In genomic region chr5:98769006-98769255, GRCh38 we compare ENCODE assay signal across 9 cellular contexts. TPM values are rescaled to one million over a fixed set of nuclear protein-coding genes. Genes with fewer than 3 reads are reported as not detected.
DNase-seq lines count a peak whose midpoint lies in the region; ATAC-seq and TF ChIP-seq lines count a peak whose summit lies in the region.
"Had no signal": no experiment of that assay in that cellular context is flagged by ENCODE, and none has a peak within 500 bp of the region (broad histone marks: within the 10 kb centered on the region; RNA-seq: fewer than 3 reads in every experiment).

No MANE protein-coding gene starts in this region.

- H3K4me1 ChIP-seq in gastroesophageal sphincter (peaks cover 0 to 43% (median 9%) of the 10 kb centered on the region in 3 donors), ovary (ENCODE audit: insufficient read depth) (no peaks in the 10 kb centered on the region)

- peak overlapping the region; percentile 98 for H3K4me3 Mint-ChIP-seq in activated T-helper 17 cell treated with anti-CD3 and anti-CD28 coated beads, Interleukin-2, amount 50 U/mL, for 72 hours

- H3K27ac Mint-ChIP-seq in activated T-helper 17 cell treated with anti-CD3 and anti-CD28 coated beads, Interleukin-2, amount 50 U/mL, for 72 hours: no peak overlapping the region
- H3K27ac Mint-ChIP-seq: activated naive CD4-positive, alpha-beta T cell treated with anti-CD3 and anti-CD28 coated beads, Interleukin-2, amount 50 U/mL, for 72 hours had no signal

- WGBS in gastroesophageal sphincter (ENCODE audit: low coverage in 1 of 2), 2 donors: no CpG with 5 or more reads among the region's 29 CpGs
- 0% methylated on average over 22 to 29 of the region's 29 CpGs for WGBS in ovary, 3 donors

- H3K9me3 ChIP-seq in gastroesophageal sphincter (no peaks in the 10 kb centered on the region), ovary (no peaks in the 10 kb centered on the region)

- H3K9me3 Mint-ChIP-seq in activated T-helper 17 cell treated with anti-CD3 and anti-CD28 coated beads, Interleukin-2, amount 50 U/mL, for 72 hours: no peaks in the 10 kb centered on the region
- H3K9me3 Mint-ChIP-seq: activated naive CD4-positive, alpha-beta T cell treated with anti-CD3 and anti-CD28 coated beads, Interleukin-2, amount 50 U/mL, for 72 hours had no signal

- TF ChIP-seq EP300 in gastroesophageal sphincter (IDR thresholded peaks at IDR 0.05) (no peak), ovary (IDR thresholded peaks at IDR 0.05) (no peak)

- TF ChIP-seq POLR2A in gastroesophageal sphincter (IDR thresholded peaks at IDR 0.05): no peak
- TF ChIP-seq POLR2A in ovary (IDR thresholded peaks at IDR 0.05): no peak

- no peaks in the 10 kb centered on the region for H3K36me3 ChIP-seq in gastroesophageal sphincter
- no peaks in the 10 kb centered on the region for H3K36me3 ChIP-seq in ovary

- no peak for ATAC-seq in activated CD4-positive, CD25-positive, alpha-beta regulatory T cell treated with anti-CD3 and anti-CD28 coated beads, Interleukin-2, amount 50 U/mL, for 24 hours
- no peak for ATAC-seq in activated T-helper 17 cell treated with anti-CD3 and anti-CD28 coated beads, Interleukin-2, amount 50 U/mL, for 72 hours (replicated peaks)
- ATAC-seq in gastroesophageal sphincter: no peak
- ATAC-seq in GM19035 (IDR thresholded peaks at IDR 0.05; ENCODE audit: unreplicated experiment): no peak
- no peak for ATAC-seq in GM18858 (IDR thresholded peaks at IDR 0.05; ENCODE audit: unreplicated experiment)
- ATAC-seq: activated naive CD4-positive, alpha-beta T cell treated with anti-CD3 and anti-CD28 coated beads, Interleukin-2, amount 50 U/mL, for 72 hours had no signal

- H3K27ac ChIP-seq in gastroesophageal sphincter (peak overlapping the region; percentile 78 to 96 (median 94)), ovary (peak overlapping the region; percentile 26 to 73)

- TF ChIP-seq CTCF in gastroesophageal sphincter (IDR thresholded peaks at IDR 0.05) (peak; percentile 64 to 90 (median 74)), ovary (IDR thresholded peaks at IDR 0.05) (peak in 1 of 3 donors; percentile 44)

- peaks cover 24% of the 10 kb centered on the region for H3K4me1 Mint-ChIP-seq in activated T-helper 17 cell treated with anti-CD3 and anti-CD28 coated beads, Interleukin-2, amount 50 U/mL, for 72 hours

- H3K4me3 ChIP-seq in gastroesophageal sphincter: peak overlapping the region; percentile 62 to 89
- H3K4me3 ChIP-seq in ovary: peak overlapping the region; percentile 44

- peak in 3 of 4 experiments; percentile 21 to 32 (median 32) for DNase-seq in activated CD4-positive, CD25-positive, alpha-beta regulatory T cell (lab: John Stamatoyannopoulos, UW)
- DNase-seq in ovary (peak in 4 of 5 donors; percentile 32 to 70 (median 66)), T1000 (lab: John Stamatoyannopoulos, UW) (no peak)

- H3K27me3 Mint-ChIP-seq in activated T-helper 17 cell treated with anti-CD3 and anti-CD28 coated beads, Interleukin-2, amount 50 U/mL, for 72 hours: peaks cover 16% of the 10 kb centered on the region

- peaks cover 6% of the 10 kb centered on the region for H3K36me3 Mint-ChIP-seq in activated T-helper 17 cell treated with anti-CD3 and anti-CD28 coated beads, Interleukin-2, amount 50 U/mL, for 72 hours (ENCODE audit: low read depth)
- H3K36me3 Mint-ChIP-seq: activated naive CD4-positive, alpha-beta T cell treated with anti-CD3 and anti-CD28 coated beads, Interleukin-2, amount 50 U/mL, for 72 hours had no signal

- intact Hi-C loops in ovary (cut with DNase I): no loop called here

- H3K27me3 ChIP-seq in gastroesophageal sphincter: no peaks in the 10 kb centered on the region
- no peaks in the 10 kb centered on the region for H3K27me3 ChIP-seq in ovary

RNA-seq across cellular contexts. Expression of gene RGMB, which starts 4.5 kb away (rescaled TPM):
- total RNA-seq in activated T-helper 17 cell treated with anti-CD3 and anti-CD28 coated beads, Interleukin-2, amount 50 U/mL, for 72 hours: 1 to 10 TPM; 2.0 to 4.1 TPM
- total RNA-seq in gastroesophageal sphincter (100 to 1,000 TPM in 3 of 4 donors, 10 to 100 TPM in 1; 37.3 to 248 (median 174) TPM), ovary (10 to 100 TPM; 17.3 to 40.3 (median 26.4) TPM)
- polyA plus RNA-seq in ovary: 10 to 100 TPM; 14.5 to 28.3 TPM
